In the genomic region with DNA sequence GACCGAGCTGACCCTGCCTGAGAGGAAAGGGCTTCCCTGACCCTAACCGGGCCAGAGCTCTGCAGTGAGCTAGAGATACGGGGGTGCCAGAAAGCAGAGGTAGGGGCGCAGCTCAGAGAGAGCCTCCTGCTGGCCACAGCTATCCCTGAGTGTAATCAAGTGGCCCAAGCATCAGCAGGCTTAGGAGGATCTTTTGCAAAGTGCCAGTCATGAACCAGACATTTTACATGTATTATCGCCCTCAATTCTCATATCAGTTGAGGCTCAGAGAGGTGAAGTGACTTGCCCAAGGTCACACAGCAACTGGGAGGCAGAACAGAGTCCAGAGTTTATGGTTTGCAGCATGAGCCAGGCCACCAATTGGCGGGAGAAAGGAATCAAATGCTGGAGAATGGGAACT, we compare ENCODE assay signal across 13 cellular contexts. TPM values are rescaled to one million over a fixed set of nuclear protein-coding genes. Genes with fewer than 3 reads are reported as not detected.
A peak's percentile ranks its signal among the peaks of the same experiment; 100 is the strongest.
DNase-seq lines count a peak whose midpoint lies in the region; ATAC-seq and TF ChIP-seq lines count a peak whose summit lies in the region.
"Had no signal": no experiment of that assay in that cellular context is flagged by ENCODE, and none has a peak within 500 bp of the region (broad histone marks: within the 10 kb centered on the region; RNA-seq: fewer than 3 reads in every experiment).

No MANE protein-coding gene starts in this region.

- no peak for TF ChIP-seq RAD21 in IMR-90 (IDR thresholded peaks at IDR 0.05; ENCODE audit: low read length)

- POLR2A ChIA-PET in IMR-90 (lab: Charles Lee; ENCODE audit: unreplicated experiment), result no interaction called here
- POLR2A ChIA-PET in MCF 10A (lab: Yijun Ruan, JAX), result interaction anchor here (3.5 to 12.1 kb wide), 2 partner anchors 10 to 23 kb away, joined by 27 to 622 read pairs; no protein-coding TSS in a partner anchor

- H3K4me1 ChIP-seq in CD4-positive, CD25-positive, alpha-beta regulatory T cell (ENCODE audit: control insufficient read depth, insufficient read depth, low read length, poor library complexity, severe bottlenecking), result peaks cover 24% of the 10 kb centered on the region
- peaks cover 28% of the 10 kb centered on the region for H3K4me1 ChIP-seq in IMR-90 (ENCODE audit: control insufficient read depth, insufficient read depth, low read length)
- peaks cover 32% of the 10 kb centered on the region for H3K4me1 ChIP-seq in osteoblast (ENCODE audit: insufficient read depth, low read length)

- H4K91ac ChIP-seq in IMR-90 (ENCODE audit: insufficient read depth, low read depth, low read length), result peak overlapping the region; percentile 49

- H3K9me1 ChIP-seq in IMR-90 (ENCODE audit: insufficient read depth, low read length), result peaks cover 12% of the 10 kb centered on the region

- H2BK5ac ChIP-seq in IMR-90 (ENCODE audit: low read depth, low read length, poor library complexity, severe bottlenecking), result peak overlapping the region; percentile 22

- no peak overlapping the region for H3K27ac ChIP-seq in CD4-positive, CD25-positive, alpha-beta regulatory T cell (ENCODE audit: insufficient read depth, low read length, poor library complexity, severe bottlenecking)
- no peak overlapping the region for H3K27ac ChIP-seq in IMR-90 (ENCODE audit: insufficient read depth, low read length)
- no peak overlapping the region for H3K27ac ChIP-seq in osteoblast (ENCODE audit: low read depth, low read length)
- H3K27ac ChIP-seq: HL-60, suprapubic skin had no signal

- peaks cover 10 to 44% (median 18%) of the 10 kb centered on the region in 4 donors for H3K4me1 Mint-ChIP-seq in CD4-positive, CD25-positive, alpha-beta regulatory T cell
- peaks cover 70% of the 10 kb centered on the region for H3K4me1 Mint-ChIP-seq in dendritic cell treated with granulocyte-macrophage colony-stimulating factor and Interleukin-4, amounts not matched to agents 40 ng/mL and 50 ng/mL, for 4 days (ENCODE audit: low read depth)
- peaks cover 24% of the 10 kb centered on the region for H3K4me1 Mint-ChIP-seq in MCF 10A (ENCODE audit: insufficient read depth, unreplicated experiment)

- H3K18ac ChIP-seq in IMR-90 (ENCODE audit: low read depth, low read length), result no peak overlapping the region

- peak overlapping the region; percentile 45 to 73 (median 68) for H3K27ac Mint-ChIP-seq in CD4-positive, CD25-positive, alpha-beta regulatory T cell
- peak overlapping the region; percentile 80 for H3K27ac Mint-ChIP-seq in dendritic cell treated with granulocyte-macrophage colony-stimulating factor and Interleukin-4, amounts not matched to agents 40 ng/mL and 50 ng/mL, for 4 days
- H3K27ac Mint-ChIP-seq in MCF 10A (ENCODE audit: low read depth, unreplicated experiment), result no peak overlapping the region
- H3K27ac Mint-ChIP-seq: natural killer cell had no signal

- peak overlapping the region; percentile 83 for H3K4ac ChIP-seq in IMR-90 (ENCODE audit: low read depth, low read length)

- peak overlapping the region; percentile 14 to 76 (median 67) for H3K4me3 Mint-ChIP-seq in CD4-positive, CD25-positive, alpha-beta regulatory T cell
- no peak overlapping the region for H3K4me3 Mint-ChIP-seq in dendritic cell treated with granulocyte-macrophage colony-stimulating factor and Interleukin-4, amounts not matched to agents 40 ng/mL and 50 ng/mL, for 4 days
- H3K4me3 Mint-ChIP-seq in MCF 10A (ENCODE audit: unreplicated experiment), result no peak overlapping the region
- H3K4me3 Mint-ChIP-seq: natural killer cell had no signal

- H3K4me3 ChIP-seq in CD4-positive, CD25-positive, alpha-beta regulatory T cell (ENCODE audit: low read depth, low read length), result no peak overlapping the region
- no peak overlapping the region for H3K4me3 ChIP-seq in IMR-90 (ENCODE audit: insufficient read depth, low read depth, low read length)
- H3K4me3 ChIP-seq in osteoblast (ENCODE audit: insufficient read depth, low read length), result no peak overlapping the region
- H3K4me3 ChIP-seq: suprapubic skin had no signal

- H2AFZ ChIP-seq in IMR-90 (replicated peaks; ENCODE audit: low read length, poor library complexity), result no peak overlapping the region
- H2AFZ ChIP-seq in osteoblast (ENCODE audit: low read length), result no peak overlapping the region

- peak overlapping the region; percentile 95 for H2BK15ac ChIP-seq in IMR-90 (ENCODE audit: low read depth, low read length)

- CTCF ChIA-PET in IMR-90 (lab: Yijun Ruan, JAX), result interaction anchor here (0.6 kb wide), 1 partner anchor 89 kb away, joined by 3 read pairs; no protein-coding TSS in a partner anchor
- CTCF ChIA-PET in MCF 10A (lab: Yijun Ruan, JAX), result no interaction called here

- no peak for TF ChIP-seq POLR2A in IMR-90 (IDR thresholded peaks at IDR 0.05; ENCODE audit: low read depth, low read length)

- intact Hi-C loops in IMR-90 (cut with micrococcal nuclease) (no loop called here), MCF 10A (cut with micrococcal nuclease) (no loop called here)
- intact Hi-C loops in dendritic cell treated with granulocyte-macrophage colony-stimulating factor and Interleukin-4, amounts not matched to agents 40 ng/mL and 50 ng/mL, for 4 days (cut with micrococcal nuclease), result no loop called here

- H2AK9ac ChIP-seq in IMR-90 (replicated peaks; ENCODE audit: low read depth, low read length, poor library complexity), result no peak overlapping the region

- H3K9me3 ChIP-seq in CD4-positive, CD25-positive, alpha-beta regulatory T cell (ENCODE audit: control insufficient read depth in 2 of 2, low read length in 2 of 2), result no peaks in the 10 kb centered on the region
- H3K9me3 ChIP-seq in IMR-90 (ENCODE audit: control insufficient read depth, insufficient read depth, low read length) (no peaks in the 10 kb centered on the region), osteoblast (ENCODE audit: low read depth, low read length) (no peaks in the 10 kb centered on the region)
- H3K9me3 ChIP-seq: suprapubic skin had no signal

- BruUV-seq in IMR-90 (replicated peaks; lab: Mats Ljungman, UMichigan), result no TSS peak
- BruUV-seq in MCF 10A (replicated peaks; lab: Mats Ljungman, UMichigan), result no TSS peak

- H3K79me2 ChIP-seq in osteoblast (ENCODE audit: insufficient read depth, low read length), result no peaks in the 10 kb centered on the region

- ATAC-seq in CD4-positive, CD25-positive, alpha-beta regulatory T cell (ENCODE audit: low read depth in 2 of 2), result no peak
- no peak for ATAC-seq in IMR-90 (ENCODE audit: low read depth)
- no peak for ATAC-seq in HG02885 (IDR thresholded peaks at IDR 0.05; ENCODE audit: poor library complexity, unreplicated experiment)
- no peak for ATAC-seq in HG03097 (IDR thresholded peaks at IDR 0.05; ENCODE audit: low FRiP score, unreplicated experiment)
- ATAC-seq: natural killer cell had no signal

- peak; percentile 24; the same call in 1 of the 2 replicates for TF ChIP-seq CTCF in IMR-90 (conservative IDR thresholded peaks at IDR 0.05; ENCODE audit: low read depth, low read length)
- TF ChIP-seq CTCF in osteoblast (IDR thresholded peaks at IDR 0.05; ENCODE audit: extremely low read depth, low read depth, low read length), result peak; percentile 39
- no peak for TF ChIP-seq CTCF in MCF 10A (IDR thresholded peaks at IDR 0.05; ENCODE audit: unreplicated experiment)

- H3K4me2 ChIP-seq in IMR-90 (ENCODE audit: low read depth, low read length), result no peak overlapping the region
- H3K4me2 ChIP-seq in osteoblast (ENCODE audit: insufficient read depth, low read length), result no peak overlapping the region

- in situ Hi-C loops in IMR-90 (cut with MboI; ENCODE audit: low sequenced_read_pairs), result no loop called here

- H3K9me3 Mint-ChIP-seq in CD4-positive, CD25-positive, alpha-beta regulatory T cell, result peaks cover 0 to 2% (median 0%) of the 10 kb centered on the region in 7 donors
- no peaks in the 10 kb centered on the region for H3K9me3 Mint-ChIP-seq in dendritic cell treated with granulocyte-macrophage colony-stimulating factor and Interleukin-4, amounts not matched to agents 40 ng/mL and 50 ng/mL, for 4 days
- no peaks in the 10 kb centered on the region for H3K9me3 Mint-ChIP-seq in MCF 10A (ENCODE audit: unreplicated experiment)
- H3K9me3 Mint-ChIP-seq: natural killer cell had no signal

- peak overlapping the region; percentile 92 for H2BK120ac ChIP-seq in IMR-90 (ENCODE audit: low read depth, low read length)

- no peak overlapping the region for H3K56ac ChIP-seq in IMR-90 (ENCODE audit: extremely low read depth, insufficient read depth, low read length)

- no peaks in the 10 kb centered on the region for H3K36me3 ChIP-seq in CD4-positive, CD25-positive, alpha-beta regulatory T cell (ENCODE audit: control insufficient read depth, insufficient read depth, low read length)
- H3K36me3 ChIP-seq in IMR-90 (ENCODE audit: control insufficient read depth, insufficient read depth, low read length) (no peaks in the 10 kb centered on the region), osteoblast (ENCODE audit: insufficient read depth, low read length) (no peaks in the 10 kb centered on the region)
- H3K36me3 ChIP-seq: suprapubic skin had no signal

- H3K27me3 ChIP-seq in CD4-positive, CD25-positive, alpha-beta regulatory T cell (ENCODE audit: control insufficient read depth, insufficient read depth, low read length), result peaks cover 10% of the 10 kb centered on the region
- no peaks in the 10 kb centered on the region for H3K27me3 ChIP-seq in IMR-90 (ENCODE audit: control insufficient read depth, insufficient read depth, low read length)
- H3K27me3 ChIP-seq in osteoblast (ENCODE audit: insufficient read depth, low read length), result no peaks in the 10 kb centered on the region
- H3K27me3 ChIP-seq: suprapubic skin had no signal

- H3K36me3 Mint-ChIP-seq in CD4-positive, CD25-positive, alpha-beta regulatory T cell, result no peaks in the 10 kb centered on the region
- H3K36me3 Mint-ChIP-seq in dendritic cell treated with granulocyte-macrophage colony-stimulating factor and Interleukin-4, amounts not matched to agents 40 ng/mL and 50 ng/mL, for 4 days (ENCODE audit: low read depth), result no peaks in the 10 kb centered on the region
- H3K36me3 Mint-ChIP-seq in MCF 10A (ENCODE audit: insufficient read depth, unreplicated experiment), result no peaks in the 10 kb centered on the region
- H3K36me3 Mint-ChIP-seq: natural killer cell had no signal

- peak overlapping the region in 1 of 2 experiments; percentile 46; a peak in 1 of 4 replicates for H4K8ac ChIP-seq in IMR-90 (ENCODE audit: low read depth in 2 of 2, low read length in 2 of 2)

- peak overlapping the region; percentile 81 for H2AK5ac ChIP-seq in IMR-90 (ENCODE audit: low read depth, low read length)

- peak overlapping the region; percentile 85 for H2BK20ac ChIP-seq in IMR-90 (ENCODE audit: low read depth, low read length)

- no peak overlapping the region; the same call in 1 of the 2 replicates for H3K14ac ChIP-seq in IMR-90 (replicated peaks; ENCODE audit: low read depth, low read length)

- H3K23ac ChIP-seq in IMR-90 (ENCODE audit: low read depth, low read length), result no peak overlapping the region; the same call in 1 of the 2 replicates

- DNase-seq in CD4-positive, CD25-positive, alpha-beta regulatory T cell, result no peak
- DNase-seq in IMR-90, result no peak
- peak; percentile 84 for DNase-seq in osteoblast (ENCODE audit: insufficient read length, low spot score, missing footprints)
- no peak for DNase-seq in MCF 10A (ENCODE audit: unreplicated experiment)
- no peak for DNase-seq in T1000 (lab: John Stamatoyannopoulos, UW)
- DNase-seq: natural killer cell; NCI-H1105 treated with DMSO at 0.1 percent for 48 hours; NK-92 treated with Interleukin-12 subunit alpha and Interleukin-12 subunit beta, amount 100 ng/mL, for 24 hours had no signal

- H3K27me3 Mint-ChIP-seq in CD4-positive, CD25-positive, alpha-beta regulatory T cell, result peaks cover 57% of the 10 kb centered on the region
- H3K27me3 Mint-ChIP-seq in dendritic cell treated with granulocyte-macrophage colony-stimulating factor and Interleukin-4, amounts not matched to agents 40 ng/mL and 50 ng/mL, for 4 days, result peaks cover 50% of the 10 kb centered on the region
- peaks cover 12% of the 10 kb centered on the region for H3K27me3 Mint-ChIP-seq in MCF 10A (ENCODE audit: insufficient read depth, unreplicated experiment)

- peaks cover 14 to 34% of the 10 kb centered on the region in 2 experiments; a peak in 3 of 4 replicates for H3K79me1 ChIP-seq in IMR-90 (ENCODE audit: low read depth in 1 of 2, low read length in 2 of 2)

- H3K9ac ChIP-seq in IMR-90 (ENCODE audit: low read depth, low read length), result no peak overlapping the region

- 91% methylated on average over 6 of the region's 6 CpGs; no CpG with 5 or more reads in 1 of the 2 experiments for WGBS in IMR-90 (ENCODE audit: extremely low coverage in 2 of 2, insufficient read length in 1 of 2), 2 experiments

- H4K5ac ChIP-seq in IMR-90 (ENCODE audit: low read depth, low read length), result no peak overlapping the region

- dilution Hi-C loops in IMR-90 (cut with HindIII; ENCODE audit: low sequenced_read_pairs, unreplicated experiment), result no loop called here

- H4K20me1 ChIP-seq in IMR-90 (ENCODE audit: insufficient read depth, low read length) (no peaks in the 10 kb centered on the region), osteoblast (ENCODE audit: insufficient read depth, low read length) (no peaks in the 10 kb centered on the region)

RNA-seq across cellular contexts. Expression of a gene that starts 7.0 kb away (rescaled TPM):
- total RNA-seq in CD4-positive, CD25-positive, alpha-beta regulatory T cell, result 51.1 TPM
- polyA plus RNA-seq in CD4-positive, CD25-positive, alpha-beta regulatory T cell, result 10 to 100 TPM; 35.9 to 56.9 (median 48.0) TPM
- total RNA-seq in IMR-90 (2012; rRNA removed), result 109 and 171 TPM in 2 replicates
- 304 and 385 TPM in 2 replicates for polyA plus RNA-seq in IMR-90 (2012; rRNA removed)
- 781 and 851 TPM in 2 replicates for polyA plus RNA-seq in IMR-90 (2012; cell fraction: cytosol; rRNA removed)
- polyA plus RNA-seq in IMR-90 (2012; cell fraction: nucleus; rRNA removed; ENCODE audit: low replicate concordance), result 1,444 and 1,599 TPM in 2 replicates
- 177 and 240 TPM in 2 replicates for total RNA-seq in osteoblast
- 15.7 and 34.8 TPM in 2 replicates for total RNA-seq in MCF 10A (2022)

RNA-seq across cellular contexts. Expression of a gene that starts 35.3 kb away (rescaled TPM):
- 13.8 TPM for total RNA-seq in CD4-positive, CD25-positive, alpha-beta regulatory T cell
- polyA plus RNA-seq in CD4-positive, CD25-positive, alpha-beta regulatory T cell, result 1 to 10 TPM; 2.3 to 7.1 (median 3.7) TPM
- total RNA-seq in IMR-90 (2012; rRNA removed) (0.36 and 0.56 TPM in 2 replicates), osteoblast (under 0.01 and 0.29 TPM in 2 replicates), MCF 10A (2022) (0.32 and 0.89 TPM in 2 replicates)
- 0.39 and 0.51 TPM in 2 replicates for polyA plus RNA-seq in IMR-90 (2012; rRNA removed)
- polyA plus RNA-seq in IMR-90 (2012; cell fraction: cytosol; rRNA removed), result 0.16 and 0.19 TPM in 2 replicates
- 0.55 and 0.63 TPM in 2 replicates for polyA plus RNA-seq in IMR-90 (2012; cell fraction: nucleus; rRNA removed; ENCODE audit: low replicate concordance)

Comparison
In these comparisons a context has a peak if more than half of its experiments do, and no peak if none do; other contexts are left out.
1. H3K4me3 Mint-ChIP-seq: peak in CD4-positive, CD25-positive, alpha-beta regulatory T cell (4 of 4); none in dendritic cell treated with granulocyte-macrophage colony-stimulating factor and Interleukin-4, amounts not matched to agents 40 ng/mL and 50 ng/mL, for 4 days (single experiment) and MCF 10A (single experiment).